In the genomic region with DNA sequence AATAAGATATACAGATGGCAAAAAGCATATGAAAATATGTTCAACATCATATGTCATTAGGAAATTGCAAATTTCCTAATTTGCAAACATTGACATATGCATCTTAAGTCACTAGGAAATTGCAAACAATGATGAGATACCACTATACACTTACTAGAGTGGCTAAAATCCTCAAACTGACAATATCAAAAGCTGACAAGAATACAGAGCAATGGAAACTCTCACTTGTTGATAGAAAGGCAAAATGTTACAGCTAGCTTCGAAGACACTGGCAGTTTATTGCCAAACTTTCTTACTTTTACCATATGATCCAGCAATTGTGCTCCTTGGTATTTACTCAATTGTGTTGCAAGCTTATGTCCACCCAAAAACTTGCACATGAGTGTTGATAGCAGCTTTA, we compare ENCODE assay signal across 7 cellular contexts.
"Had no signal": no experiment of that assay in that cellular context is flagged by ENCODE, and none has a peak within 500 bp of the region (broad histone marks: within the 10 kb centered on the region; RNA-seq: fewer than 3 reads in every experiment).

No MANE protein-coding gene starts in this region.

- H3K27ac ChIP-seq: GM23248 had no signal

- H3K9me3 ChIP-seq: HAP-1 had no signal

- ATAC-seq: HCT116 had no signal

- H3K9ac ChIP-seq: GM23248 had no signal

- FAIRE-seq: HTR-8/SVneo had no signal

- H2AFZ ChIP-seq: GM23248 had no signal

- H3K36me3 ChIP-seq: HAP-1 had no signal

- DNase-seq: GM23248, GOT3, H7, KG1 had no signal

- H3K4me1 ChIP-seq: HAP-1 had no signal

- H3K4me3 ChIP-seq: GM23248, HAP-1 had no signal
